In genomic region chr20:62918830-62919229, GRCh38 we compare ENCODE assay signal across 9 cellular contexts. TPM values are rescaled to one million over a fixed set of nuclear protein-coding genes. Genes with fewer than 3 reads are reported as not detected.
DNase-seq lines count a peak whose midpoint lies in the region; ATAC-seq and TF ChIP-seq lines count a peak whose summit lies in the region.
"Had no signal": no experiment of that assay in that cellular context is flagged by ENCODE, and none has a peak within 500 bp of the region (broad histone marks: within the 10 kb centered on the region; RNA-seq: fewer than 3 reads in every experiment).

No MANE protein-coding gene starts in this region.

- H3K36me3 Mint-ChIP-seq in activated T-cell treated with anti-CD3 and anti-CD28 coated beads, Interleukin-2, amount 50 U/mL, for 24 hours (ENCODE audit: low read depth), result peaks cover 47% of the 10 kb centered on the region
- no peaks in the 10 kb centered on the region for H3K36me3 Mint-ChIP-seq in mesothelial cell of epicardium

- H3K4me3 Mint-ChIP-seq in activated T-cell treated with anti-CD3 and anti-CD28 coated beads, Interleukin-2, amount 50 U/mL, for 24 hours, result peak overlapping the region; percentile 71
- H3K4me3 Mint-ChIP-seq in mesothelial cell of epicardium, result no peak overlapping the region

- H3K27ac ChIP-seq in upper lobe of left lung, result no peak overlapping the region

- no peak for TF ChIP-seq POLR2A in upper lobe of left lung (IDR thresholded peaks at IDR 0.05)

- H3K27me3 ChIP-seq in upper lobe of left lung, result no peaks in the 10 kb centered on the region

- no peaks in the 10 kb centered on the region for H3K9me3 ChIP-seq in upper lobe of left lung

- H3K27ac Mint-ChIP-seq in activated T-cell treated with anti-CD3 and anti-CD28 coated beads, Interleukin-2, amount 50 U/mL, for 24 hours, result peak overlapping the region; percentile 91
- peak overlapping the region; percentile 21 for H3K27ac Mint-ChIP-seq in mesothelial cell of epicardium

- no peak overlapping the region for H3K4me3 ChIP-seq in upper lobe of left lung

- ATAC-seq in GM21447 (IDR thresholded peaks at IDR 0.05; ENCODE audit: unreplicated experiment) (no peak), upper lobe of left lung (ENCODE audit: low FRiP score in 2 of 2) (no peak)

- peaks cover 0 to 3% (median 0%) of the 10 kb centered on the region in 4 donors for H3K36me3 ChIP-seq in upper lobe of left lung

- peaks cover 90% of the 10 kb centered on the region for H3K4me1 Mint-ChIP-seq in activated T-cell treated with anti-CD3 and anti-CD28 coated beads, Interleukin-2, amount 50 U/mL, for 24 hours (ENCODE audit: low read depth)
- H3K4me1 Mint-ChIP-seq in mesothelial cell of epicardium, result peaks cover 51% of the 10 kb centered on the region

- DNase-seq in CD1c-positive myeloid dendritic cell (ENCODE audit: extremely low spot score) (peak; percentile 23), Kasumi-1 (lab: John Stamatoyannopoulos, UW) (peak; percentile 65 to 78), mesothelial cell of epicardium (ENCODE audit: low spot score in 2 of 2, unreplicated experiment in 2 of 2) (no peak), NCI-H1417 treated with DMSO at 0.1 percent for 48 hours (lab: John Stamatoyannopoulos, UW) (no peak), HT-29 (ENCODE audit: low spot score) (no peak), upper lobe of left lung (no peak)
- DNase-seq in activated T-cell treated with anti-CD3 and anti-CD28 coated beads, Interleukin-2, amount 50 U/mL, for 24 hours, result peak; percentile 52
- DNase-seq: NCI-H2107 had no signal

- H3K4me1 ChIP-seq in upper lobe of left lung, result peaks cover 89 to 97% (median 93%) of the 10 kb centered on the region in 4 donors

- TF ChIP-seq EP300 in upper lobe of left lung (IDR thresholded peaks at IDR 0.05), result no peak

- 39 to 53% methylated on average over 6 of the region's 6 CpGs for WGBS in upper lobe of left lung, 2 donors

- no peaks in the 10 kb centered on the region for H3K9me3 Mint-ChIP-seq in activated T-cell treated with anti-CD3 and anti-CD28 coated beads, Interleukin-2, amount 50 U/mL, for 24 hours
- H3K9me3 Mint-ChIP-seq in mesothelial cell of epicardium, result no peaks in the 10 kb centered on the region

- TF ChIP-seq CTCF in mesothelial cell of epicardium (IDR thresholded peaks at IDR 0.05; ENCODE audit: unreplicated experiment) (no peak), upper lobe of left lung (IDR thresholded peaks at IDR 0.05) (no peak)

- no peaks in the 10 kb centered on the region for H3K27me3 Mint-ChIP-seq in activated T-cell treated with anti-CD3 and anti-CD28 coated beads, Interleukin-2, amount 50 U/mL, for 24 hours
- H3K27me3 Mint-ChIP-seq in mesothelial cell of epicardium (ENCODE audit: low read depth), result no peaks in the 10 kb centered on the region

RNA-seq across cellular contexts. Expression of gene DIDO1, which starts 7.5 kb away (rescaled TPM):
- 70.3 to 73.1 TPM (median 70.5 TPM) in 3 replicates for total RNA-seq in mesothelial cell of epicardium
- total RNA-seq in HT-29 (2014; rRNA removed; shearing (Covaris generic)), result 72.0 and 78.5 TPM in 2 replicates
- 100 to 1,000 TPM in 1 of 6 donors, 10 to 100 TPM in 5; 51.6 to 109 (median 58.9) TPM for total RNA-seq in upper lobe of left lung

RNA-seq across cellular contexts. Expression of gene GID8, which starts 19.1 kb away (rescaled TPM):
- total RNA-seq in mesothelial cell of epicardium (57.8 to 59.2 TPM (median 57.9 TPM) in 3 replicates), upper lobe of left lung (10 to 100 TPM; 18.6 to 33.2 (median 26.3) TPM)
- 66.9 and 67.4 TPM in 2 replicates for total RNA-seq in HT-29 (2014; rRNA removed; shearing (Covaris generic))

RNA-seq across cellular contexts. Expression of gene SLC17A9, which starts 33.7 kb away (rescaled TPM):
- total RNA-seq in mesothelial cell of epicardium, result 5.3 to 7.1 TPM (median 5.7 TPM) in 3 replicates
- 119 and 127 TPM in 2 replicates for total RNA-seq in HT-29 (2014; rRNA removed; shearing (Covaris generic))
- total RNA-seq in upper lobe of left lung, result 10 to 100 TPM in 4 of 6 donors, 1 to 10 TPM in 2; 3.8 to 18.5 (median 14.4) TPM

RNA-seq across cellular contexts. Expression of gene TCFL5, which starts 57.2 kb away (rescaled TPM):
- total RNA-seq in mesothelial cell of epicardium, result 12.0 to 12.6 TPM (median 12.2 TPM) in 3 replicates
- 16.1 and 17.1 TPM in 2 replicates for total RNA-seq in HT-29 (2014; rRNA removed; shearing (Covaris generic))
- total RNA-seq in upper lobe of left lung, result 1 to 10 TPM; 2.1 to 9.6 (median 7.1) TPM

Comparison
In these comparisons a context has a peak if more than half of its experiments do, and no peak if none do; other contexts are left out.
1. DNase-seq: peak in CD1c-positive myeloid dendritic cell (single experiment), Kasumi-1 (2 of 2) and activated T-cell treated with anti-CD3 and anti-CD28 coated beads, Interleukin-2, amount 50 U/mL, for 24 hours (single experiment); none in mesothelial cell of epicardium (0 of 2), NCI-H1417 treated with DMSO at 0.1 percent for 48 hours (single experiment), HT-29 (single experiment) and upper lobe of left lung (0 of 2).